9 cellular contexts compared by ENCODE assay signal in the genomic region with DNA sequence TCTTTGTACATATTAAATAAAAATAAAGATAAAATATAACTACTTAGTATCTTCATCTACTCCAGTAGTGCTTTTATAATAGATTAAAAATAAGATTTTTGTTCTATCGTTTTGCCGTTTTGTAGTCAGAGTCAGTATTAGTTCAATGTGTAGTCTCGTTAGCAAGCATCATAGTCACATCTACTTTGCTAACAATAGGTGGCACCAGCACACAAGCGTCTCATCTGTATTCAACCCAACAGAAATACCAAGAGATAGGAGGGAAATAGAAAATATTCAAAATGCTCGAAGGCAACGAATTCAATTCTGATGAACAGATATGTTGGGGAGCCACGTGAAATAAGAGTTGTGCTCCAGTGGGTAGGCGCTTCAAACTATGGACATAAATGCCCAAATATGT. TPM values are rescaled to one million over a fixed set of nuclear protein-coding genes. Genes with fewer than 3 reads are reported as not detected.
DNase-seq lines count a peak whose midpoint lies in the region; ATAC-seq, FAIRE-seq and TF ChIP-seq lines count a peak whose summit lies in the region.
"Had no signal": no experiment of that assay in that cellular context is flagged by ENCODE, and none has a peak within 500 bp of the region (broad histone marks: within the 10 kb centered on the region; RNA-seq: fewer than 3 reads in every experiment).

No MANE protein-coding gene starts in this region.

- no peak for ATAC-seq in GM21360 (IDR thresholded peaks at IDR 0.05; ENCODE audit: unreplicated experiment)
- ATAC-seq in HG02588 (IDR thresholded peaks at IDR 0.05; ENCODE audit: unreplicated experiment), result no peak

- peak; percentile 60 for TF ChIP-seq CTCF in fibroblast of villous mesenchyme (IDR thresholded peaks at IDR 0.05; ENCODE audit: insufficient read depth, low read depth, low read length)

- DNase-seq in DMS79 treated with DMSO at 0.1 percent for 48 hours (lab: John Stamatoyannopoulos, UW), result peak; percentile 58
- no peak for DNase-seq in DMS79 (lab: John Stamatoyannopoulos, UW)
- peak; percentile 41 for DNase-seq in HTR-8/SVneo (ENCODE audit: insufficient read length, low spot score)
- DNase-seq in RKO (ENCODE audit: low spot score), result peak; percentile 81
- peak; percentile 42 for DNase-seq in fibroblast of villous mesenchyme (ENCODE audit: low read depth)
- DNase-seq in NCI-H187 (lab: John Stamatoyannopoulos, UW), result no peak

- no peak overlapping the region for H3K4me3 ChIP-seq in fibroblast of villous mesenchyme (ENCODE audit: low read depth, low read length)
- H3K4me3 ChIP-seq: BLaER1 treated with 17β-estradiol and CSF1 and Interleukin-3, amounts not matched to agents 10 nM and 100 nM had no signal

- FAIRE-seq in HTR-8/SVneo (lab: Jason Lieb, UNC), result no peak

RNA-seq across cellular contexts. Expression of gene MICU2, which starts 21.4 kb away (rescaled TPM):
- total RNA-seq in fibroblast of villous mesenchyme, result 42.8 and 56.6 TPM in 2 replicates

RNA-seq across cellular contexts. Expression of gene FGF9, which starts 45.5 kb away (rescaled TPM):
- 0.64 and 4.7 TPM in 2 replicates for total RNA-seq in fibroblast of villous mesenchyme

Comparison
In these comparisons a context has a peak if more than half of its experiments do, and no peak if none do; other contexts are left out.
1. DNase-seq: peak in DMS79 treated with DMSO at 0.1 percent for 48 hours (single experiment), HTR-8/SVneo (single experiment), RKO (single experiment) and fibroblast of villous mesenchyme (single experiment); none in DMS79 (single experiment) and NCI-H187 (0 of 2).